In the genomic region with DNA sequence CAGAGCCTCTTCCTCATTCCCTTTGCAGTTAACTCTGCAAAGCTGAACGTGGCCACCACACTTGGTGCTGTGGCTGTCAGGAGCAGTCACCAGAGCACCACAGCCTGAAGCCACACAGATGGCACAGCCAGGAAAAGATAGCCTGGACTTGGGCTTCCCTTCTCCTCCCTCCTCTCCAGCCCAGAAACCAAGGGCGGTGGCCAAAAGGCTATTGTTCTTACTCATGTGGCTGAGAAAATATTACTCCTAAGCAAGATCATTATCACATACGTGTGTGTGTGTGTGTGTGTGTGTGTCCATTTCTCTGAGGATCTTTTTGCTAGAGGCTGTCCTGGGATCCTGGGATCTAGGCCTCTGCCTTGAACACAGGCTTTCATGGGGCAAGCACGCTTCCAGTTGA, we compare ENCODE assay signal across 16 cellular contexts. TPM values are rescaled to one million over a fixed set of nuclear protein-coding genes. Genes with fewer than 3 reads are reported as not detected.
DNase-seq lines count a peak whose midpoint lies in the region; TF ChIP-seq lines count a peak whose summit lies in the region.
"Had no signal": no experiment of that assay in that cellular context is flagged by ENCODE, and none has a peak within 500 bp of the region (broad histone marks: within the 10 kb centered on the region; RNA-seq: fewer than 3 reads in every experiment).

No MANE protein-coding gene starts in this region.

- TF ChIP-seq CTCF in nephron progenitor cell (IDR thresholded peaks at IDR 0.05): no peak

- 76 to 86% methylated on average over 4 of the region's 4 CpGs for WGBS in GM23248 (ENCODE audit: low coverage in 1 of 2, low lambda C conversion rate in 2 of 2, missing lambda C conversion rate in 2 of 2), 2 experiments

- peak overlapping the region; percentile 44 for H3K27ac Mint-ChIP-seq in nephron progenitor cell
- H3K27ac Mint-ChIP-seq: B cell had no signal

- H3K36me3 Mint-ChIP-seq in nephron progenitor cell (ENCODE audit: low read depth): no peaks in the 10 kb centered on the region

- H3K4me3 Mint-ChIP-seq in nephron progenitor cell: no peak overlapping the region
- H3K4me3 Mint-ChIP-seq: B cell; CD4-positive, alpha-beta memory T cell had no signal

- H3K4me2 ChIP-seq in GM23248 (ENCODE audit: unreplicated experiment): no peak overlapping the region

- no peak overlapping the region for H2AFZ ChIP-seq in GM23248

- no peak overlapping the region for H3K27ac ChIP-seq in GM23248

- H3K79me2 ChIP-seq in GM23248 (ENCODE audit: insufficient read depth): no peaks in the 10 kb centered on the region

- H4K20me1 ChIP-seq in GM23248 (ENCODE audit: insufficient read depth): no peaks in the 10 kb centered on the region

- H3K9ac ChIP-seq in GM23248: no peak overlapping the region

- in situ Hi-C loops in GM23248 (cut with MboI): no loop called here

- H3K9me3 Mint-ChIP-seq in nephron progenitor cell: no peaks in the 10 kb centered on the region
- H3K9me3 Mint-ChIP-seq: CD4-positive, alpha-beta memory T cell had no signal

- no peak overlapping the region for H3K4me3 ChIP-seq in GM23248

- H3K4me1 ChIP-seq in GM23248 (ENCODE audit: insufficient read depth): peaks cover 13% of the 10 kb centered on the region

- H3K36me3 ChIP-seq in GM23248 (ENCODE audit: low read depth): no peaks in the 10 kb centered on the region

- no peaks in the 10 kb centered on the region for H3K9me2 ChIP-seq in GM23248 (ENCODE audit: insufficient read depth)

- H3K27me3 ChIP-seq in GM23248 (replicated peaks; ENCODE audit: insufficient read depth): no peaks in the 10 kb centered on the region

- H3F3A ChIP-seq in GM23248 (ENCODE audit: insufficient read depth): peaks cover 12% of the 10 kb centered on the region; the same call in 1 of the 2 replicates

- H3K9me3 ChIP-seq in GM23248 (ENCODE audit: low read depth): no peaks in the 10 kb centered on the region

- no peak for TF ChIP-seq POLR2A in erythroblast (IDR thresholded peaks at IDR 0.05; ENCODE audit: low read length)

- peaks cover 5% of the 10 kb centered on the region for H3K27me3 Mint-ChIP-seq in nephron progenitor cell (ENCODE audit: low read depth, poor library complexity)
- H3K27me3 Mint-ChIP-seq: B cell; CD4-positive, alpha-beta memory T cell had no signal

- DNase-seq in GM23248: peak; percentile 37
- DNase-seq in OCI-M2 (lab: John Stamatoyannopoulos, UW; ENCODE audit: unreplicated experiment): peak; percentile 22
- DNase-seq in erythroblast (lab: John Stamatoyannopoulos, UW): peak; percentile 27 to 68
- DNase-seq in nephron progenitor cell: no peak
- DNase-seq in NCI-H1436 treated with DMSO at 0.1 percent for 48 hours (lab: John Stamatoyannopoulos, UW): no peak
- DNase-seq in activated effector memory CD4-positive, alpha-beta T cell treated with anti-CD3 and anti-CD28 coated beads, Interleukin-2, amount 50 U/mL, for 16 hours: no peak
- no peak for DNase-seq in T1000 (lab: John Stamatoyannopoulos, UW)
- DNase-seq in effector CD4-positive, alpha-beta T cell: no peak
- DNase-seq: ACHN; CD4-positive, alpha-beta memory T cell; DND-41; GF-D8; NCI-H1048; NCI-H1694 treated with DMSO at 0.1 percent for 48 hours; SHP77 treated with DMSO at 0.1 percent for 48 hours had no signal

- peaks cover 8% of the 10 kb centered on the region for H3K4me1 Mint-ChIP-seq in nephron progenitor cell
- H3K4me1 Mint-ChIP-seq: B cell; CD4-positive, alpha-beta memory T cell had no signal

RNA-seq across cellular contexts. Expression of gene CD164, which starts 39.7 kb away (rescaled TPM):
- 302 and 315 TPM in 2 replicates for total RNA-seq in GM23248 (2014; rRNA removed; shearing (Covaris generic))
- 437 and 441 TPM in 2 replicates for polyA plus RNA-seq in GM23248 (2016; fragmentation: Nextera tagmentation; extraction: Ambion mirVana)

Comparison
In these comparisons a context has a peak if more than half of its experiments do, and no peak if none do; other contexts are left out.
1. DNase-seq: peak in GM23248 (single experiment), OCI-M2 (single experiment) and erythroblast (2 of 2); none in nephron progenitor cell (single experiment), NCI-H1436 treated with DMSO at 0.1 percent for 48 hours (single experiment), activated effector memory CD4-positive, alpha-beta T cell treated with anti-CD3 and anti-CD28 coated beads, Interleukin-2, amount 50 U/mL, for 16 hours (single experiment), T1000 (single experiment) and effector CD4-positive, alpha-beta T cell (single experiment).